ENCODE assay signal across 20 cellular contexts in genomic region chr16:87273471-87274030, GRCh38. TPM values are rescaled to one million over a fixed set of nuclear protein-coding genes. Genes with fewer than 3 reads are reported as not detected.
DNase-seq lines count a peak whose midpoint lies in the region; ATAC-seq, FAIRE-seq and TF ChIP-seq lines count a peak whose summit lies in the region.
"Had no signal": no experiment of that assay in that cellular context is flagged by ENCODE, and none has a peak within 500 bp of the region (broad histone marks: within the 10 kb centered on the region; RNA-seq: fewer than 3 reads in every experiment).

No MANE protein-coding gene starts in this region.

- H3K4me3 Mint-ChIP-seq in WTC11, result no peak overlapping the region
- no peak overlapping the region for H3K4me3 Mint-ChIP-seq in CD4-positive, alpha-beta T cell
- H3K4me3 Mint-ChIP-seq: CD14-positive monocyte; CD4-positive, alpha-beta memory T cell had no signal

- H2BK5ac ChIP-seq in neuronal stem cell (ENCODE audit: low read length), result no peak overlapping the region

- H3K27ac Mint-ChIP-seq in WTC11, result no peak overlapping the region
- H3K27ac Mint-ChIP-seq in CD4-positive, alpha-beta T cell, result no peak overlapping the region

- peaks cover 0 to 4% (median 0%) of the 10 kb centered on the region in 11 experiments; a peak in 1 of 22 replicates for H3K36me3 ChIP-seq in BLaER1 treated with 17β-estradiol and CSF1 and Interleukin-3, amounts not matched to agents 10 nM and 100 nM
- H3K36me3 ChIP-seq in neuronal stem cell (replicated peaks in 1 of 2; ENCODE audit: control insufficient read depth in 2 of 2, insufficient read depth in 2 of 2, low read length in 2 of 2), result no peaks in the 10 kb centered on the region
- H3K36me3 ChIP-seq in spleen, result no peaks in the 10 kb centered on the region

- CTCF ChIA-PET in WTC11 (lab: Charles Lee), result no interaction called here
- CTCF ChIA-PET in CD4-positive, alpha-beta T cell (lab: Charles Lee), result no interaction called here

- H3K27me3 Mint-ChIP-seq in WTC11 (ENCODE audit: low read depth), result no peaks in the 10 kb centered on the region
- peaks cover 2% of the 10 kb centered on the region for H3K27me3 Mint-ChIP-seq in CD4-positive, alpha-beta T cell

- peak overlapping the region in 9 of 11 experiments; percentile 11 to 96 (median 83); a peak in 15 of 22 replicates for H3K4me2 ChIP-seq in BLaER1 treated with 17β-estradiol and CSF1 and Interleukin-3, amounts not matched to agents 10 nM and 100 nM
- no peak overlapping the region for H3K4me2 ChIP-seq in neuronal stem cell (ENCODE audit: insufficient read depth, low read length, poor library complexity, severe bottlenecking)

- no peaks in the 10 kb centered on the region for H4K20me1 ChIP-seq in BLaER1 treated with 17β-estradiol and CSF1 and Interleukin-3, amounts not matched to agents 10 nM and 100 nM

- H2AFZ ChIP-seq in neuronal stem cell (ENCODE audit: low read length), result no peak overlapping the region
- H2AFZ ChIP-seq: GM23248 had no signal

- intact Hi-C loops in spleen (cut with DNase I; ENCODE audit: low total_unique reads), result no loop called here
- intact Hi-C loops in CD4-positive, alpha-beta T cell (cut with DNase I, micrococcal nuclease), result no loop called here

- peaks cover 13 to 16% (median 15%) of the 10 kb centered on the region in 11 experiments for H3K9me3 ChIP-seq in BLaER1 treated with 17β-estradiol and CSF1 and Interleukin-3, amounts not matched to agents 10 nM and 100 nM (replicated peaks in 1 of 11)
- peaks cover 0 to 3% of the 10 kb centered on the region in 2 donors for H3K9me3 ChIP-seq in neuronal stem cell (replicated peaks in 1 of 2; ENCODE audit: control insufficient read depth in 2 of 2, insufficient read depth in 1 of 2, low read depth in 1 of 2, low read length in 2 of 2)
- H3K9me3 ChIP-seq in spleen, result peaks cover 0 to 12% (median 8%) of the 10 kb centered on the region in 8 donors
- peaks cover 5% of the 10 kb centered on the region for H3K9me3 ChIP-seq in CD4-positive, alpha-beta T cell (ENCODE audit: control insufficient read depth, low read length)

- H3K18ac ChIP-seq in neuronal stem cell (ENCODE audit: low read length), result no peak overlapping the region

- no peak overlapping the region for H3K9ac ChIP-seq in BLaER1 treated with 17β-estradiol and CSF1 and Interleukin-3, amounts not matched to agents 10 nM and 100 nM
- no peak overlapping the region for H3K9ac ChIP-seq in neuronal stem cell (ENCODE audit: low read depth, low read length, poor library complexity)
- H3K9ac ChIP-seq: GM23248 had no signal

- no peak overlapping the region for H3K4me3 ChIP-seq in BLaER1 treated with 17β-estradiol and CSF1 and Interleukin-3, amounts not matched to agents 10 nM and 100 nM
- H3K4me3 ChIP-seq in neuronal stem cell (ENCODE audit: low read length in 2 of 2) (no peak overlapping the region), spleen (no peak overlapping the region)
- H3K4me3 ChIP-seq: GM23248 had no signal

- no peak overlapping the region for H3K14ac ChIP-seq in neuronal stem cell (ENCODE audit: low read length)

- no peak for TF ChIP-seq POLR2A in spleen (IDR thresholded peaks at IDR 0.05)

- H4K8ac ChIP-seq in neuronal stem cell (ENCODE audit: low read depth, low read length), result no peak overlapping the region

- no peak for ATAC-seq in WTC11
- ATAC-seq in CD4-positive, alpha-beta T cell (ENCODE audit: poor library complexity), result no peak
- no peak for ATAC-seq in GM21529 (IDR thresholded peaks at IDR 0.05; ENCODE audit: unreplicated experiment)

- H2BK12ac ChIP-seq in neuronal stem cell (ENCODE audit: low read length), result no peak overlapping the region

- TF ChIP-seq CTCF in WTC11 (IDR thresholded peaks at IDR 0.05) (no peak), spleen (IDR thresholded peaks at IDR 0.05 in 8 of 11, conservative IDR thresholded peaks at IDR 0.05 in 3 of 11) (no peak)
- TF ChIP-seq CTCF in CD4-positive, alpha-beta T cell (IDR thresholded peaks at IDR 0.05), result no peak

- no peak overlapping the region for H4K91ac ChIP-seq in neuronal stem cell (ENCODE audit: low read depth, low read length, poor library complexity)

- peaks cover 4% of the 10 kb centered on the region; the same call in 1 of the 2 replicates for H3K9me3 Mint-ChIP-seq in WTC11
- no peaks in the 10 kb centered on the region for H3K9me3 Mint-ChIP-seq in CD4-positive, alpha-beta T cell

- no peaks in the 10 kb centered on the region for H3K79me1 ChIP-seq in neuronal stem cell (ENCODE audit: low read depth, low read length)

- FAIRE-seq in urothelium cell line (lab: Jason Lieb, UNC), result no peak
- FAIRE-seq: G401.6, GM12892, H1 had no signal

- no peak overlapping the region for H3K4ac ChIP-seq in neuronal stem cell (ENCODE audit: low read length)

- no CpG with 5 or more reads among the region's 10 CpGs for WGBS in neuronal stem cell (ENCODE audit: extremely low coverage in 2 of 2, insufficient read length in 2 of 2, insufficient replicate concordance in 1 of 2), 2 donors
- 87 to 96% (median 92%) methylated on average over 9 to 10 of the region's 10 CpGs for WGBS in spleen, 5 donors

- no peak for DNase-seq in WTC11 (ENCODE audit: low spot score)
- no peak for DNase-seq in neuronal stem cell (ENCODE audit: low spot score)
- peak; percentile 48 for DNase-seq in spleen
- no peak for DNase-seq in CD4-positive, alpha-beta T cell
- DNase-seq in anterior cingulate cortex (lab: John Stamatoyannopoulos, UW), result no peak
- no peak for DNase-seq in urothelium cell line (ENCODE audit: low spot score)
- DNase-seq: Calu3; CD4-positive, alpha-beta memory T cell; COR-L47; DMS53; DMS79 treated with DMSO at 0.1 percent for 48 hours; GM23248; H7; HCEC 1CT had no signal

- H2BK15ac ChIP-seq in neuronal stem cell (ENCODE audit: low read length), result no peak overlapping the region

- H3K36me3 Mint-ChIP-seq in WTC11, result 0 out of 2 replicates have a peak, but pooled peaks cover 3% of the 10 kb centered on the region
- no peaks in the 10 kb centered on the region for H3K36me3 Mint-ChIP-seq in CD4-positive, alpha-beta T cell (ENCODE audit: low read depth)
- H3K36me3 Mint-ChIP-seq: CD14-positive monocyte had no signal

- H3K27me3 ChIP-seq in BLaER1 treated with 17β-estradiol and CSF1 and Interleukin-3, amounts not matched to agents 10 nM and 100 nM, result peaks cover 0 to 19% (median 0%) of the 10 kb centered on the region in 11 experiments; a peak in 3 of 22 replicates
- H3K27me3 ChIP-seq in neuronal stem cell (ENCODE audit: control insufficient read depth in 3 of 3, insufficient read depth in 3 of 3, low read depth in 1 of 3, low read length in 3 of 3) (no peaks in the 10 kb centered on the region), spleen (replicated peaks in 1 of 7) (peaks cover 0 to 31% (median 0%) of the 10 kb centered on the region in 7 donors)
- H3K27me3 ChIP-seq in CD4-positive, alpha-beta T cell (ENCODE audit: control insufficient read depth, insufficient read depth, low read length), result peaks cover 3% of the 10 kb centered on the region

- H2BK120ac ChIP-seq in neuronal stem cell (ENCODE audit: low read depth, low read length), result no peak overlapping the region

- peaks cover 16 to 92% (median 79%) of the 10 kb centered on the region in 10 experiments for H3K4me1 ChIP-seq in BLaER1 treated with 17β-estradiol and CSF1 and Interleukin-3, amounts not matched to agents 10 nM and 100 nM
- H3K4me1 ChIP-seq in neuronal stem cell (ENCODE audit: control insufficient read depth in 2 of 2, insufficient read depth in 1 of 2, low read depth in 1 of 2, low read length in 2 of 2), result peaks cover 2 to 10% of the 10 kb centered on the region in 2 donors
- H3K4me1 ChIP-seq in spleen, result peaks cover 0 to 2% (median 0%) of the 10 kb centered on the region in 6 donors

- H3K27ac ChIP-seq in BLaER1 treated with 17β-estradiol and CSF1 and Interleukin-3, amounts not matched to agents 10 nM and 100 nM, result 0 out of 22 replicates have a peak overlapping the region, but pooled peaks of 1 of the 11 experiments have one; percentile 6
- H3K27ac ChIP-seq in neuronal stem cell (replicated peaks; ENCODE audit: low read length) (no peak overlapping the region), spleen (no peak overlapping the region)
- no peak overlapping the region for H3K27ac ChIP-seq in CD4-positive, alpha-beta T cell (ENCODE audit: low read depth, low read length)
- H3K27ac ChIP-seq: GM23248 had no signal

- no peaks in the 10 kb centered on the region for H3K4me1 Mint-ChIP-seq in WTC11
- no peaks in the 10 kb centered on the region for H3K4me1 Mint-ChIP-seq in CD4-positive, alpha-beta T cell (ENCODE audit: low read depth)

- H2AK5ac ChIP-seq in neuronal stem cell (ENCODE audit: low read depth, low read length), result peak overlapping the region; percentile 15

- H3K23ac ChIP-seq in neuronal stem cell (ENCODE audit: low read depth, low read length, poor library complexity), result no peak overlapping the region

- POLR2A ChIA-PET in WTC11 (lab: Charles Lee), result no interaction called here
- POLR2A ChIA-PET in CD4-positive, alpha-beta T cell (lab: Charles Lee), result no interaction called here

TF ChIP-seq in WTC11, 78 proteins besides CTCF, POLR2A, EP300 and RAD21:
- TF ChIP-seq ZBTB21 (CRISPR knock-in tag; IDR thresholded peaks at IDR 0.05; ENCODE audit: borderline replicate concordance), result no peak
- TF ChIP-seq SOX15 (CRISPR knock-in tag; IDR thresholded peaks at IDR 0.05), result no peak
- TF ChIP-seq ZNF121 (CRISPR knock-in tag; IDR thresholded peaks at IDR 0.05), result peak; percentile 32; the same call in 1 of the 2 replicates
- no peak for TF ChIP-seq ELF4 (CRISPR knock-in tag; IDR thresholded peaks at IDR 0.05; ENCODE audit: low read depth)

RNA-seq across cellular contexts. Expression of gene C16orf95, which starts 43.6 kb away (rescaled TPM):
- total RNA-seq in WTC11 (2021) (5.7 to 7.5 TPM (median 7.1 TPM) in 3 replicates), spleen (1 to 10 TPM in 5 of 7 donors, not detected in 2; 1.0 to 2.6 (median 2.0) TPM)
- polyA plus RNA-seq in neuronal stem cell (2013, experiment 1 of 2), result 4.5 TPM
- 4.9 TPM for polyA plus RNA-seq in neuronal stem cell (2013, experiment 2 of 2)
- 1 to 10 TPM; 1.2 to 2.9 (median 2.8) TPM for polyA plus RNA-seq in spleen
- total RNA-seq in CD4-positive, alpha-beta T cell, result 1 to 10 TPM in 1 of 2 experiments, under 1 TPM in 1; 0.74 to 1.2 TPM
